In genomic region chr7:27634892-27635538, GRCh38 we compare ENCODE assay signal across 15 cellular contexts.
"Had no signal": no experiment of that assay in that cellular context is flagged by ENCODE, and none has a peak within 500 bp of the region (broad histone marks: within the 10 kb centered on the region; RNA-seq: fewer than 3 reads in every experiment).

No MANE protein-coding gene starts in this region.

- ATAC-seq: esophagus mucosa, left ventricle myocardium superior, upper lobe of right lung had no signal

- DNase-seq: activated CD4-positive, CD25-positive, alpha-beta regulatory T cell treated with anti-CD3 and anti-CD28 coated beads, Interleukin-2, amount 50 U/mL, for 72 hours; activated naive CD4-positive, alpha-beta T cell treated with anti-CD3 and anti-CD28 coated beads for 36 hours; activated T-cell treated with anti-CD3 and anti-CD28 coated beads, Interleukin-2, amount 50 U/mL, for 24 hours; aorta; cerebellar nuclear complex; effector CD8-positive, alpha-beta T cell; heart right ventricle; kidney glomerular epithelial cell; left ventricle myocardium superior; stimulated activated CD4-positive, alpha-beta T cell treated with anti-CD3 and anti-CD28 coated beads, Interleukin-12 subunit alpha, Interleukin-12 subunit beta, amount 100 ng/mL, for 4 hours; stimulated activated CD4-positive, alpha-beta T cell treated with anti-CD3 and anti-CD28 coated beads, Interleukin-1b, Interleukin-23, amount 100 ng/mL, for 48 hours; stimulated activated CD8-positive, alpha-beta memory T cell treated with anti-CD3 and anti-CD28 coated beads, Interleukin-4, amount 100 ng/mL, for 48 hours; stimulated activated naive CD4-positive, alpha-beta T cell; upper lobe of right lung had no signal
